In the genomic region with DNA sequence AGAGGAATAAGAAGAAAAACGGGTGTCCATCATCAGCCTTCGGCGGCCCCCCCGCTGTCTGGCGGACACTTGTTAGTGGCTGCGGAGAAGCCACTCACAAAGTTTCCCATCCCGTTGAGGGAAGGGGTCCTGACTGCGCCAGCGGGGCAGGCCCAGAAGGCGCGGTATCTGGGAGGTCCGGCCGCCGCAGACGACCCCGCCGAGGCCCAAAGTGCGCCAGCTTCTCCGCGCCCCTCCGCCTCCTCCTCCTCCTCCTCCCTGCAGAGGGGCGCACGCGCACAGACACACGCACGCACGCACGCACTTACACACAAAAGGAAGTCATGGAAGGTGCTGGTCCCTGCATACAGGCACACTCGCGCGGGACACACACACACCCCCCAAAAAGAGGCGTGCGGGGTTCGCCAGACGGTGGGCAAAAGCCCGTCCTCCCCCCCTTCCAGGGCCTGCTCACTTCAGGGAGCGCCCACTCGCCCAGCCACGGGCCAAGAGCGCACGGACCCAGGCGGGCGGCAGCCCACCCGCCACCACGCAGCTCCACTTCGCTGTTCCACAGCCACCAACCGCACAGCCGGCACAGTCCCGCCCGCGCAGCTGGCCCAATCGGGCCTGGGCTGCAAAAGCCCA, we compare ENCODE assay signal across 8 cellular contexts. TPM values are rescaled to one million over a fixed set of nuclear protein-coding genes. Genes with fewer than 3 reads are reported as not detected.
DNase-seq lines count a peak whose midpoint lies in the region; ATAC-seq, FAIRE-seq and TF ChIP-seq lines count a peak whose summit lies in the region.

No MANE protein-coding gene starts in this region.

- H3K27me3 ChIP-seq in SK-N-SH (ENCODE audit: insufficient read depth) (no peaks in the 10 kb centered on the region), iPS DF 6.9 (ENCODE audit: control insufficient read depth, insufficient read depth, low read length) (no peaks in the 10 kb centered on the region), small intestine (ENCODE audit: control insufficient read depth in 2 of 2, insufficient read depth in 2 of 2, low read length in 2 of 2) (no peaks in the 10 kb centered on the region), MM.1S (replicated peaks; ENCODE audit: insufficient read depth, low read length) (no peaks in the 10 kb centered on the region)

- H3K4me1 ChIP-seq in SK-N-SH (ENCODE audit: control insufficient read depth in 1 of 2, insufficient read depth in 2 of 2, low read depth in 1 of 2, low read length in 1 of 2): peaks cover 0 to 4% of the 10 kb centered on the region in 2 experiments; a peak in 2 of 4 replicates
- H3K4me1 ChIP-seq in iPS DF 6.9 (ENCODE audit: control insufficient read depth, insufficient read depth, low read length): no peaks in the 10 kb centered on the region
- H3K4me1 ChIP-seq in small intestine (ENCODE audit: control insufficient read depth in 2 of 2, insufficient read depth in 1 of 2, low read depth in 1 of 2, low read length in 1 of 2): peaks cover 0 to 2% of the 10 kb centered on the region in 2 donors
- no peaks in the 10 kb centered on the region for H3K4me1 ChIP-seq in MM.1S (ENCODE audit: low read length)

- H3K27ac ChIP-seq in SK-N-SH (ENCODE audit: low read depth in 2 of 2, low read length in 1 of 2) (peak overlapping the region in 1 of 2 experiments; percentile 17; a peak in 1 of 4 replicates), iPS DF 6.9 (ENCODE audit: low read length) (no peak overlapping the region), small intestine (ENCODE audit: low read depth in 1 of 2, low read length in 1 of 2) (peak overlapping the region in 1 of 2 donors; percentile 36), MM.1S (ENCODE audit: low read length) (no peak overlapping the region)

- no peak for TF ChIP-seq RAD21 in SK-N-SH (IDR thresholded peaks at IDR 0.05; ENCODE audit: low read length)

- no peak for TF ChIP-seq EP300 in SK-N-SH (IDR thresholded peaks at IDR 0.05; ENCODE audit: borderline replicate concordance in 1 of 2, low read depth in 1 of 2, low read length in 1 of 2)

- peaks cover 0 to 6% of the 10 kb centered on the region in 2 experiments for H3K36me3 ChIP-seq in SK-N-SH (replicated peaks in 1 of 2; ENCODE audit: control insufficient read depth in 1 of 2, insufficient read depth in 2 of 2, low read length in 1 of 2)
- no peaks in the 10 kb centered on the region for H3K36me3 ChIP-seq in iPS DF 6.9 (ENCODE audit: control insufficient read depth, insufficient read depth, low read length)
- no peaks in the 10 kb centered on the region for H3K36me3 ChIP-seq in small intestine (ENCODE audit: control insufficient read depth in 2 of 2, insufficient read depth in 2 of 2, low read length in 2 of 2)
- no peaks in the 10 kb centered on the region for H3K36me3 ChIP-seq in MM.1S (replicated peaks; ENCODE audit: insufficient read depth, low read length)

- H3K9ac ChIP-seq in SK-N-SH (no peak overlapping the region), MM.1S (ENCODE audit: low read length) (no peak overlapping the region)

- 50% methylated on average over 15 of the region's 52 CpGs for WGBS in SK-N-SH (ENCODE audit: low lambda C conversion rate)
- no CpG with 5 or more reads among the region's 52 CpGs for WGBS in iPS DF 6.9 (ENCODE audit: insufficient coverage, insufficient read length)
- 2 to 10% (median 5%) methylated on average over 37 to 52 of the region's 52 CpGs for WGBS in small intestine, 3 donors

- no peak for TF ChIP-seq CTCF in GM12864 (IDR thresholded peaks at IDR 0.05; ENCODE audit: low read depth, low read length, missing control alignments)
- no peak for TF ChIP-seq CTCF in SK-N-SH (IDR thresholded peaks at IDR 0.05)
- no peak for TF ChIP-seq CTCF in MM.1S (IDR thresholded peaks at IDR 0.05; ENCODE audit: low read length)

- peaks cover 100% of the 10 kb centered on the region for H3K79me2 ChIP-seq in SK-N-SH (ENCODE audit: insufficient read depth)
- H3K79me2 ChIP-seq in MM.1S (ENCODE audit: low read length): peaks cover 97% of the 10 kb centered on the region

- peak; percentile 75 for ATAC-seq in HG02798 (IDR thresholded peaks at IDR 0.05; ENCODE audit: poor library complexity, unreplicated experiment)

- H2AFZ ChIP-seq in SK-N-SH (ENCODE audit: low read depth) (no peak overlapping the region), MM.1S (ENCODE audit: low read length) (no peak overlapping the region)

- H3K4me2 ChIP-seq in SK-N-SH (peak overlapping the region; percentile 69), MM.1S (ENCODE audit: low read depth, low read length) (no peak overlapping the region)

- H3F3A ChIP-seq in SK-N-SH (replicated peaks; ENCODE audit: insufficient read depth) (peaks cover 8% of the 10 kb centered on the region), MM.1S (ENCODE audit: insufficient read depth, low read length) (no peaks in the 10 kb centered on the region)

- FAIRE-seq in small intestine (lab: Jason Lieb, UNC): no peak

- no peaks in the 10 kb centered on the region for H3K9me2 ChIP-seq in SK-N-SH
- H3K9me2 ChIP-seq in MM.1S (replicated peaks; ENCODE audit: insufficient read depth, low read length): no peaks in the 10 kb centered on the region

- H4K20me1 ChIP-seq in SK-N-SH (ENCODE audit: insufficient read depth) (peaks cover 83% of the 10 kb centered on the region), MM.1S (ENCODE audit: insufficient read depth, low read length) (peaks cover 7% of the 10 kb centered on the region; the same call in 1 of the 2 replicates)

- H3K4me3 ChIP-seq in GM12864 (ENCODE audit: low read depth, low read length) (peak overlapping the region; percentile 56), SK-N-SH (ENCODE audit: low read depth in 2 of 2, low read length in 1 of 2) (peak overlapping the region; percentile 48 to 49; a peak in 3 of 4 replicates), iPS DF 6.9 (ENCODE audit: low read length) (peak overlapping the region; percentile 60; the same call in 1 of the 2 replicates), small intestine (ENCODE audit: low read depth in 1 of 2, low read length in 2 of 2) (peak overlapping the region; percentile 42 to 48), MM.1S (ENCODE audit: low read length) (no peak overlapping the region)

- CTCF ChIA-PET in SK-N-SH (lab: Yijun Ruan, JAX): no interaction called here

- H3K9me3 ChIP-seq in SK-N-SH (no peaks in the 10 kb centered on the region), iPS DF 6.9 (ENCODE audit: control insufficient read depth, insufficient read depth, low read length) (no peaks in the 10 kb centered on the region), small intestine (ENCODE audit: control insufficient read depth, low read depth) (no peaks in the 10 kb centered on the region), MM.1S (replicated peaks; ENCODE audit: insufficient read depth, low read length) (no peaks in the 10 kb centered on the region)

- DNase-seq in GM12864 (ENCODE audit: low read depth) (no peak), SK-N-SH (peak; percentile 79), amygdala (lab: John Stamatoyannopoulos, UW) (peak in 43 of 56 donors; percentile 2 to 64 (median 23)), iPS DF 6.9 (ENCODE audit: low read depth, low spot score) (no peak), small intestine (peak; percentile 27), middle frontal gyrus (ENCODE audit: extremely low spot score, low spot score) (no peak), MM.1S (no peak)

- POLR2A ChIA-PET in SK-N-SH (lab: Yijun Ruan, JAX): interaction anchor here (0.7 kb wide), 1 partner anchor 19 kb away, joined by 3 read pairs; no protein-coding TSS in a partner anchor

TF ChIP-seq in SK-N-SH, 30 proteins besides CTCF, POLR2A, EP300 and RAD21:
- no peak for TF ChIP-seq NFIC (IDR thresholded peaks at IDR 0.05; ENCODE audit: borderline replicate concordance)
- peak; percentile 44; the same call in 1 of the 2 replicates for TF ChIP-seq NRF1 (IDR thresholded peaks at IDR 0.05; ENCODE audit: low read depth, low read length)

RNA-seq across cellular contexts. Expression of a gene that starts 18.0 kb away (rescaled TPM):
- 5.1 and 7.1 TPM in 2 replicates for polyA plus RNA-seq in SK-N-SH (2012; rRNA removed)
- polyA plus RNA-seq in SK-N-SH (2012; cell fraction: cytosol; rRNA removed): 6.7 and 7.7 TPM in 2 replicates
- 5.3 and 9.7 TPM in 2 replicates for polyA plus RNA-seq in SK-N-SH (2012; cell fraction: nucleus; rRNA removed)
- polyA plus RNA-seq in small intestine: 1 to 10 TPM; 4.6 to 6.5 (median 4.7) TPM

Comparison
In these comparisons a context has a peak if more than half of its experiments do, and no peak if none do; other contexts are left out.
1. DNase-seq: peak in SK-N-SH (single experiment), amygdala (43 of 56) and small intestine (single experiment); none in GM12864 (single experiment), iPS DF 6.9 (single experiment), middle frontal gyrus (single experiment) and MM.1S (single experiment).